In the genomic region with DNA sequence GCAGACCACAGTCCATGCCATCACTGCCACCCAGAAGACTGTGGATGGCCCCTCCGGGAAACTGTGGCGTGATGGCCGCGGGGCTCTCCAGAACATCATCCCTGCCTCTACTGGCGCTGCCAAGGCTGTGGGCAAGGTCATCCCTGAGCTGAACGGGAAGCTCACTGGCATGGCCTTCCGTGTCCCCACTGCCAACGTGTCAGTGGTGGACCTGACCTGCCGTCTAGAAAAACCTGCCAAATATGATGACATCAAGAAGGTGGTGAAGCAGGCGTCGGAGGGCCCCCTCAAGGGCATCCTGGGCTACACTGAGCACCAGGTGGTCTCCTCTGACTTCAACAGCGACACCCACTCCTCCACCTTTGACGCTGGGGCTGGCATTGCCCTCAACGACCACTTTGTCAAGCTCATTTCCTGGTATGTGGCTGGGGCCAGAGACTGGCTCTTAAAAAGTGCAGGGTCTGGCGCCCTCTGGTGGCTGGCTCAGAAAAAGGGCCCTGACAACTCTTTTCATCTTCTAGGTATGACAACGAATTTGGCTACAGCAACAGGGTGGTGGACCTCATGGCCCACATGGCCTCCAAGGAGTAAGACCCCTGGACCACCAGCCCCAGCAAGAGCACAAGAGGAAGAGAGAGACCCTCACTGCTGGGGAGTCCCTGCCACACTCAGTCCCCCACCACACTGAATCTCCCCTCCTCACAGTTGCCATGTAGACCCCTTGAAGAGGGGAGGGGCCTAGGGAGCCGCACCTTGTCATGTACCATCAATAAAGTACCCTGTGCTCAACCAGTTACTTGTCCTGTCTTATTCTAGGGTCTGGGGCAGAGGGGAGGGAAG, we compare ENCODE assay signal across 7 cellular contexts. TPM values are rescaled to one million over a fixed set of nuclear protein-coding genes. Genes with fewer than 3 reads are reported as not detected.
A peak's percentile ranks its signal among the peaks of the same experiment; 100 is the strongest.
DNase-seq lines count a peak whose midpoint lies in the region; ATAC-seq and TF ChIP-seq lines count a peak whose summit lies in the region.
"Not testable (repeated sequence)": the region's sequence is repeated elsewhere in the genome, so short reads cannot be mapped to it uniquely, and the experiment has no call there.

No MANE protein-coding gene starts in this region.

- intact Hi-C loops in left lung (cut with DNase I): loop anchor here in 1 of 2 donors (10.0 kb wide), 1 partner anchor 113 kb away; no protein-coding TSS in a partner anchor

- not testable (repeated sequence) for H3K9me3 ChIP-seq in duodenal mucosa (ENCODE audit: control insufficient read depth in 1 of 2, low read length in 2 of 2); left lung

- not testable (repeated sequence) for H3K27me3 ChIP-seq in duodenal mucosa (ENCODE audit: control insufficient read depth in 1 of 2, insufficient read depth in 2 of 2, low read length in 2 of 2); left lung

- H3K4me3 ChIP-seq in duodenal mucosa (ENCODE audit: low read depth in 1 of 2, low read length in 2 of 2): not testable (repeated sequence)
- H3K4me3 ChIP-seq in left lung: peak overlapping the region in 1 of 2 donors; percentile 99

- peak; percentile 47 for DNase-seq in NCI-H128 (lab: John Stamatoyannopoulos, UW; ENCODE audit: unreplicated experiment)
- DNase-seq in SIG-M5 treated with dmso at 0.1 percent for 504 hours (lab: John Stamatoyannopoulos, UW; ENCODE audit: unreplicated experiment): peak; percentile 83
- DNase-seq in activated T-cell treated with anti-CD3 and anti-CD28 coated beads for 48 hours (ENCODE audit: low read depth): peak; percentile 73
- DNase-seq in left lung: peak; percentile 79 to 91
- DNase-seq in stimulated activated CD4-positive, alpha-beta T cell treated with anti-CD3 and anti-CD28 coated beads, Interleukin-12 subunit alpha, Interleukin-12 subunit beta, amount 100 ng/mL, for 48 hours (ENCODE audit: low read depth in 2 of 3, low spot score in 1 of 3): peak; percentile 75 to 81 (median 77)

- H3K4me1 ChIP-seq in duodenal mucosa (ENCODE audit: control insufficient read depth in 1 of 2, insufficient read depth in 2 of 2, low read length in 2 of 2) (peaks cover 59 to 71% of the 10 kb centered on the region in 2 donors), left lung (peaks cover 22 to 73% of the 10 kb centered on the region in 2 donors)

- not testable (repeated sequence) for ATAC-seq in left lung

- TF ChIP-seq CTCF in GM12872 (IDR thresholded peaks at IDR 0.05; ENCODE audit: insufficient read depth, low read depth, low read length): peak; percentile 82
- peak; percentile 81 to 84 for TF ChIP-seq CTCF in left lung (IDR thresholded peaks at IDR 0.05)

- H3K36me3 ChIP-seq in duodenal mucosa (ENCODE audit: control insufficient read depth in 1 of 2, insufficient read depth in 2 of 2, low read length in 2 of 2) (peaks cover 20 to 33% of the 10 kb centered on the region in 2 donors), left lung (peaks cover 0 to 55% of the 10 kb centered on the region in 2 donors)

- peak overlapping the region; percentile 45 for H3K27ac ChIP-seq in duodenal mucosa (ENCODE audit: low read depth, low read length)
- H3K27ac ChIP-seq in left lung: peak overlapping the region in 1 of 2 donors; percentile 99

- not testable (repeated sequence) for H3K9ac ChIP-seq in duodenal mucosa (ENCODE audit: low read depth in 1 of 2, low read length in 2 of 2)

RNA-seq across cellular contexts. Expression of gene GAPDH, which starts 3.5 kb away (rescaled TPM):
- 1,000 to 10,000 TPM; 1,126 to 2,070 TPM for total RNA-seq in left lung

RNA-seq across cellular contexts. Expression of gene IFFO1, which starts 18.0 kb away (rescaled TPM):
- total RNA-seq in left lung: 10 to 100 TPM; 15.2 to 27.9 TPM

RNA-seq across cellular contexts. Expression of gene NOP2, which starts 30.3 kb away (rescaled TPM):
- total RNA-seq in left lung: 10 to 100 TPM; 23.4 to 48.1 TPM

RNA-seq across cellular contexts. Expression of gene NCAPD2, which starts 43.9 kb away (rescaled TPM):
- total RNA-seq in left lung: 10 to 100 TPM; 23.1 to 29.4 TPM

RNA-seq across cellular contexts. Expression of gene MRPL51, which starts 44.7 kb away (rescaled TPM):
- total RNA-seq in left lung: 100 to 1,000 TPM; 135 to 141 TPM
